24 cellular contexts compared by ENCODE assay signal in genomic region chr20:22929661-22930060, GRCh38.
DNase-seq lines count a peak whose midpoint lies in the region; ATAC-seq, FAIRE-seq and TF ChIP-seq lines count a peak whose summit lies in the region.
"Had no signal": no experiment of that assay in that cellular context is flagged by ENCODE, and none has a peak within 500 bp of the region (broad histone marks: within the 10 kb centered on the region; RNA-seq: fewer than 3 reads in every experiment).

No MANE protein-coding gene starts in this region.

- POLR2A ChIA-PET in HepG2 (lab: Yijun Ruan, JAX) (no interaction called here), K562 (lab: Yijun Ruan, JAX) (no interaction called here)

- H2AFZ ChIP-seq in HepG2 (ENCODE audit: low read length) (no peak overlapping the region), K562 (ENCODE audit: low read depth, low read length) (peak overlapping the region; percentile 79), hepatocyte (no peak overlapping the region), smooth muscle cell (ENCODE audit: low read depth) (no peak overlapping the region)

- H3K79me2 ChIP-seq in HepG2 (ENCODE audit: insufficient read depth, low read length) (no peaks in the 10 kb centered on the region), K562 (ENCODE audit: control insufficient read depth, insufficient read depth, low read length) (no peaks in the 10 kb centered on the region), hepatocyte (no peaks in the 10 kb centered on the region), smooth muscle cell (ENCODE audit: low read depth) (no peaks in the 10 kb centered on the region)

- no peak for FAIRE-seq in HepG2 (lab: Jason Lieb, UNC)
- FAIRE-seq in K562 (lab: Jason Lieb, UNC), result no peak
- FAIRE-seq: D721Med, GM12878, GM12892, GM18507 had no signal

- H3K27ac ChIP-seq in HepG2 (ENCODE audit: extremely low read length, insufficient read depth, low read length) (no peak overlapping the region), right lobe of liver (no peak overlapping the region), K562 (ENCODE audit: extremely low read depth, low read depth, low read length) (no peak overlapping the region), hepatocyte (peak overlapping the region; percentile 2), smooth muscle cell (ENCODE audit: low read depth) (peak overlapping the region; percentile 46), WERI-Rb-1 (no peak overlapping the region)
- H3K27ac ChIP-seq: 22Rv1; A549; BLaER1 treated with 17β-estradiol and CSF1 and Interleukin-3, amounts not matched to agents 10 nM and 100 nM; C4-2B had no signal

- H3K27me3 ChIP-seq in HepG2 (ENCODE audit: control insufficient read depth in 1 of 2, insufficient read depth in 2 of 2, low read length in 2 of 2) (no peaks in the 10 kb centered on the region), right lobe of liver (no peaks in the 10 kb centered on the region), K562 (ENCODE audit: control insufficient read depth in 2 of 2, insufficient read depth in 2 of 2, low read length in 2 of 2) (no peaks in the 10 kb centered on the region), hepatocyte (no peaks in the 10 kb centered on the region), smooth muscle cell (ENCODE audit: low read depth) (no peaks in the 10 kb centered on the region), WERI-Rb-1 (ENCODE audit: insufficient read depth, low read depth, severe bottlenecking) (peaks cover 73% of the 10 kb centered on the region)

- H3K4me1 ChIP-seq in HepG2 (ENCODE audit: insufficient read depth, low read length), result peaks cover 8% of the 10 kb centered on the region
- H3K4me1 ChIP-seq in right lobe of liver, result no peaks in the 10 kb centered on the region
- peaks cover 0 to 39% of the 10 kb centered on the region in 2 experiments; a peak in 2 of 5 replicates for H3K4me1 ChIP-seq in K562 (replicated peaks in 1 of 2; ENCODE audit: control insufficient read depth in 2 of 2, insufficient read depth in 2 of 2, low read length in 2 of 2)
- peaks cover 10% of the 10 kb centered on the region for H3K4me1 ChIP-seq in hepatocyte (ENCODE audit: insufficient read depth)
- H3K4me1 ChIP-seq in smooth muscle cell (ENCODE audit: low read depth), result peaks cover 11% of the 10 kb centered on the region
- H3K4me1 ChIP-seq: Caco-2 had no signal

- H3K27ac Mint-ChIP-seq in type B pancreatic cell, result no peak overlapping the region
- H3K27ac Mint-ChIP-seq: B cell; CD4-positive, alpha-beta T cell; CD8-positive, alpha-beta T cell had no signal

- intact Hi-C loops in HepG2 (cut with micrococcal nuclease; ENCODE audit: unreplicated experiment) (no loop called here), right lobe of liver (cut with DNase I) (no loop called here), K562 (cut with micrococcal nuclease) (no loop called here), posterior vena cava (cut with DNase I) (no loop called here)

- no peaks in the 10 kb centered on the region for H3K9me3 ChIP-seq in HepG2 (ENCODE audit: low read length)
- no peaks in the 10 kb centered on the region for H3K9me3 ChIP-seq in right lobe of liver
- no peaks in the 10 kb centered on the region for H3K9me3 ChIP-seq in K562 (replicated peaks; ENCODE audit: control insufficient read depth, insufficient read depth, low read depth, low read length)
- no peaks in the 10 kb centered on the region for H3K9me3 ChIP-seq in hepatocyte (ENCODE audit: low read depth)
- no peaks in the 10 kb centered on the region for H3K9me3 ChIP-seq in smooth muscle cell (replicated peaks; ENCODE audit: low read depth)
- H3K9me3 ChIP-seq in WERI-Rb-1 (ENCODE audit: severe bottlenecking), result no peaks in the 10 kb centered on the region
- H3K9me3 ChIP-seq: A549, Caco-2 had no signal

- in situ Hi-C loops in HepG2 (cut with HindIII; ENCODE audit: extremely low pct_ligation_motif_present, low pct_unique_long_range_greater_than_20kb) (no loop called here), K562 (cut with MboI) (no loop called here)

- no peaks in the 10 kb centered on the region for H3K9me3 Mint-ChIP-seq in type B pancreatic cell

- no peaks in the 10 kb centered on the region for H3K36me3 ChIP-seq in HepG2 (replicated peaks in 1 of 2; ENCODE audit: control insufficient read depth in 1 of 2, insufficient read depth in 2 of 2, low read length in 2 of 2)
- H3K36me3 ChIP-seq in right lobe of liver, result no peaks in the 10 kb centered on the region
- H3K36me3 ChIP-seq in K562 (ENCODE audit: control insufficient read depth, insufficient read depth, low read length), result no peaks in the 10 kb centered on the region
- no peaks in the 10 kb centered on the region for H3K36me3 ChIP-seq in hepatocyte (replicated peaks; ENCODE audit: insufficient read depth, low read depth)
- no peaks in the 10 kb centered on the region for H3K36me3 ChIP-seq in smooth muscle cell (ENCODE audit: low read depth)
- H3K36me3 ChIP-seq in WERI-Rb-1, result no peaks in the 10 kb centered on the region
- H3K36me3 ChIP-seq: BLaER1 treated with 17β-estradiol and CSF1 and Interleukin-3, amounts not matched to agents 10 nM and 100 nM had no signal

- peaks cover 50% of the 10 kb centered on the region for H3K27me3 Mint-ChIP-seq in type B pancreatic cell
- H3K27me3 Mint-ChIP-seq: B cell; CD4-positive, alpha-beta T cell had no signal

- no TSS peak for BruUV-seq in HepG2 (replicated peaks; lab: Mats Ljungman, UMichigan)
- BruUV-seq in K562 (replicated peaks; lab: Mats Ljungman, UMichigan), result no TSS peak

- DNase-seq in HepG2 (ENCODE audit: low spot score), result no peak
- no peak for DNase-seq in right lobe of liver
- DNase-seq in K562 (ENCODE audit: extremely low read depth in 1 of 4, low spot score in 3 of 4), result no peak
- DNase-seq in hepatocyte (ENCODE audit: low spot score), result no peak
- no peak for DNase-seq in smooth muscle cell (lab: John Stamatoyannopoulos, UW; ENCODE audit: unreplicated experiment)
- DNase-seq in WERI-Rb-1, result no peak
- DNase-seq in posterior vena cava (ENCODE audit: low spot score), result no peak
- DNase-seq in type B pancreatic cell (ENCODE audit: extremely low spot score, unreplicated experiment), result no peak
- DNase-seq: AML-193; Caco-2; Calu3; CD4-positive, alpha-beta T cell; CD8-positive, alpha-beta T cell; DMS79 treated with DMSO at 0.1 percent for 48 hours; GDM1 had no signal

- no peak for ATAC-seq in HepG2
- no peak for ATAC-seq in right lobe of liver
- ATAC-seq in K562, result no peak
- ATAC-seq: A549; CD8-positive, alpha-beta T cell; GM12878 had no signal

- CTCF ChIA-PET in HepG2 (lab: Yijun Ruan, JAX; ENCODE audit: low intra/inter-chr PET ratio, low total read pairs), result no interaction called here
- CTCF ChIA-PET in K562 (lab: Yijun Ruan, JAX; ENCODE audit: low intra/inter-chr PET ratio), result interaction anchor here (0.6 kb wide), 1 partner anchor 113 kb away, joined by 3 read pairs; no protein-coding TSS in a partner anchor

- no peaks in the 10 kb centered on the region for H3K36me3 Mint-ChIP-seq in type B pancreatic cell
- H3K36me3 Mint-ChIP-seq: CD8-positive, alpha-beta T cell had no signal

- H3K4me1 Mint-ChIP-seq in type B pancreatic cell (ENCODE audit: unreplicated experiment), result peaks cover 16% of the 10 kb centered on the region
- H3K4me1 Mint-ChIP-seq: B cell had no signal

- H3K9me1 ChIP-seq in K562 (ENCODE audit: control insufficient read depth, insufficient read depth, low read length), result no peaks in the 10 kb centered on the region

- 59% methylated on average over 2 of the region's 2 CpGs for WGBS in HepG2 (ENCODE audit: low lambda C conversion rate)
- WGBS in right lobe of liver (ENCODE audit: insufficient coverage, low coverage, low lambda C conversion rate, missing lambda C conversion rate), result 82% methylated on average over 2 of the region's 2 CpGs
- WGBS in K562 (ENCODE audit: insufficient coverage, low coverage, missing lambda C conversion rate), result 100% methylated on average over 2 of the region's 2 CpGs
- WGBS in hepatocyte (ENCODE audit: low lambda C conversion rate, missing lambda C conversion rate), result 46% methylated on average over 2 of the region's 2 CpGs
- WGBS in smooth muscle cell (ENCODE audit: low lambda C conversion rate), result 31% methylated on average over 2 of the region's 2 CpGs

- H3K4me2 ChIP-seq in HepG2 (ENCODE audit: low read depth, low read length) (no peak overlapping the region), K562 (ENCODE audit: insufficient read depth, low read length) (no peak overlapping the region), hepatocyte (no peak overlapping the region), smooth muscle cell (peak overlapping the region; percentile 30)
- H3K4me2 ChIP-seq: A549; BLaER1 treated with 17β-estradiol and CSF1 and Interleukin-3, amounts not matched to agents 10 nM and 100 nM had no signal

- TF ChIP-seq CTCF in HepG2 (CRISPR knock-in tag; IDR thresholded peaks at IDR 0.05) (no peak), right lobe of liver (IDR thresholded peaks at IDR 0.05) (no peak), K562 (IDR thresholded peaks at IDR 0.05 in 2 of 3, conservative IDR thresholded peaks at IDR 0.05 in 1 of 3; ENCODE audit: insufficient read depth in 2 of 3, low read depth in 1 of 3, low read length in 3 of 3) (no peak), hepatocyte (IDR thresholded peaks at IDR 0.05; ENCODE audit: poor library complexity) (no peak), smooth muscle cell (IDR thresholded peaks at IDR 0.05; ENCODE audit: borderline replicate concordance, insufficient read depth, poor library complexity, severe bottlenecking) (no peak), WERI-Rb-1 (IDR thresholded peaks at IDR 0.05; ENCODE audit: low read depth, low read length) (no peak), type B pancreatic cell (conservative IDR thresholded peaks at IDR 0.05) (no peak)

- no peak overlapping the region for H3K4me3 Mint-ChIP-seq in type B pancreatic cell
- H3K4me3 Mint-ChIP-seq: B cell; CD4-positive, alpha-beta T cell; CD8-positive, alpha-beta T cell had no signal

- no peaks in the 10 kb centered on the region for H3K9me2 ChIP-seq in hepatocyte (replicated peaks; ENCODE audit: insufficient read depth)

- H4K20me1 ChIP-seq in HepG2 (ENCODE audit: insufficient read depth, low read length), result no peaks in the 10 kb centered on the region
- H4K20me1 ChIP-seq in K562 (replicated peaks; ENCODE audit: control insufficient read depth, insufficient read depth, low read length), result no peaks in the 10 kb centered on the region
- H4K20me1 ChIP-seq in hepatocyte (ENCODE audit: insufficient read depth, poor library complexity, severe bottlenecking), result no peaks in the 10 kb centered on the region
- H4K20me1 ChIP-seq in smooth muscle cell (ENCODE audit: low read depth), result no peaks in the 10 kb centered on the region

- TF ChIP-seq POLR2A in HepG2 (IDR thresholded peaks at IDR 0.05; ENCODE audit: insufficient read depth in 1 of 2, low read depth in 2 of 2, low read length in 2 of 2) (no peak), right lobe of liver (IDR thresholded peaks at IDR 0.05) (no peak), K562 (conservative IDR thresholded peaks at IDR 0.05) (no peak)

- H3K4me3 ChIP-seq in HepG2 (replicated peaks in 1 of 3; ENCODE audit: insufficient read depth in 1 of 3, low read depth in 2 of 3, low read length in 3 of 3), result no peak overlapping the region
- H3K4me3 ChIP-seq in right lobe of liver, result no peak overlapping the region
- no peak overlapping the region for H3K4me3 ChIP-seq in K562
- H3K4me3 ChIP-seq in hepatocyte, result no peak overlapping the region
- H3K4me3 ChIP-seq in smooth muscle cell, result no peak overlapping the region
- no peak overlapping the region for H3K4me3 ChIP-seq in WERI-Rb-1 (ENCODE audit: low read depth, low read length)
- H3K4me3 ChIP-seq: A549; BLaER1 treated with 17β-estradiol and CSF1 and Interleukin-3, amounts not matched to agents 10 nM and 100 nM; GM12878 had no signal

- TF ChIP-seq EP300 in HepG2 (IDR thresholded peaks at IDR 0.05; ENCODE audit: low read depth in 2 of 2, low read length in 2 of 2), result no peak
- TF ChIP-seq EP300 in HepG2 (CRISPR knock-in tag; IDR thresholded peaks at IDR 0.05; ENCODE audit: borderline replicate concordance), result no peak
- no peak for TF ChIP-seq EP300 in K562 (IDR thresholded peaks at IDR 0.05; ENCODE audit: low read length)

- H3K9ac ChIP-seq in HepG2 (ENCODE audit: insufficient read depth, low read depth, low read length) (no peak overlapping the region), K562 (ENCODE audit: insufficient read depth in 1 of 2, low read depth in 2 of 2, low read length in 2 of 2) (peak overlapping the region in 1 of 2 experiments; percentile 41; a peak in 1 of 4 replicates), smooth muscle cell (ENCODE audit: low read depth) (no peak overlapping the region)
- H3K9ac ChIP-seq: BLaER1 treated with 17β-estradiol and CSF1 and Interleukin-3, amounts not matched to agents 10 nM and 100 nM had no signal

- peaks cover 3% of the 10 kb centered on the region for H3F3A ChIP-seq in smooth muscle cell (ENCODE audit: low read depth)

- TF ChIP-seq RAD21 in HepG2 (CRISPR knock-in tag; IDR thresholded peaks at IDR 0.05) (no peak), K562 (CRISPR knock-in tag; conservative IDR thresholded peaks at IDR 0.05 in 1 of 2, IDR thresholded peaks at IDR 0.05 in 1 of 2) (no peak)

Comparison
In these comparisons a context has a peak if more than half of its experiments do, and no peak if none do; other contexts are left out.
1. H3K27ac ChIP-seq: peak in hepatocyte (single experiment) and smooth muscle cell (single experiment); none in HepG2 (single experiment), right lobe of liver (0 of 3), K562 (single experiment) and WERI-Rb-1 (single experiment).
2. Of the 241 proteins assayed by ChIP-seq in both HepG2 and K562: peak only in HepG2: CEBPB; only in K562: none; in both: none; in neither: 240.